In genomic region chr6:113755449-113756289, GRCh38 we compare ENCODE assay signal across 9 cellular contexts.
DNase-seq lines count a peak whose midpoint lies in the region; ATAC-seq and TF ChIP-seq lines count a peak whose summit lies in the region.
"Had no signal": no experiment of that assay in that cellular context is flagged by ENCODE, and none has a peak within 500 bp of the region (broad histone marks: within the 10 kb centered on the region; RNA-seq: fewer than 3 reads in every experiment).

No MANE protein-coding gene starts in this region.

- no peak overlapping the region for H3K27ac ChIP-seq in testis

- WGBS in testis, 2 donors: 87 to 93% methylated on average over 4 of the region's 4 CpGs

- H3K9me3 ChIP-seq in mucosa of descending colon (no peaks in the 10 kb centered on the region), testis (no peaks in the 10 kb centered on the region)

- no peaks in the 10 kb centered on the region for H3K4me1 ChIP-seq in mucosa of descending colon (ENCODE audit: low read depth)
- no peaks in the 10 kb centered on the region for H3K4me1 ChIP-seq in testis

- no peak for DNase-seq in mucosa of descending colon
- no peak for DNase-seq in NCI-H1105 (lab: John Stamatoyannopoulos, UW)
- no peak for DNase-seq in SK-N-DZ (ENCODE audit: low spot score)
- DNase-seq in testis: no peak
- DNase-seq in superior temporal gyrus (ENCODE audit: extremely low spot score): no peak
- DNase-seq: NCI-H510A treated with DMSO at 0.1 percent for 48 hours had no signal

- no peak for TF ChIP-seq POLR2A in testis (IDR thresholded peaks at IDR 0.05)

- H3K36me3 ChIP-seq in mucosa of descending colon (ENCODE audit: low read depth): no peaks in the 10 kb centered on the region
- H3K36me3 ChIP-seq in testis (ENCODE audit: low read depth, missing control alignments): no peaks in the 10 kb centered on the region

- no peak for TF ChIP-seq CTCF in mucosa of descending colon (IDR thresholded peaks at IDR 0.05)
- TF ChIP-seq CTCF in testis (IDR thresholded peaks at IDR 0.05): no peak

- ATAC-seq in GM18508 (IDR thresholded peaks at IDR 0.05; ENCODE audit: insufficient read depth, unreplicated experiment) (peak; percentile 70), GM21423 (IDR thresholded peaks at IDR 0.05; ENCODE audit: unreplicated experiment) (peak; percentile 84), HG03097 (IDR thresholded peaks at IDR 0.05; ENCODE audit: low FRiP score, unreplicated experiment) (peak; percentile 66), mucosa of descending colon (peak; percentile 40)

- H3K27me3 ChIP-seq in testis: no peaks in the 10 kb centered on the region

- H3K4me3 ChIP-seq in mucosa of descending colon (no peak overlapping the region), testis (no peak overlapping the region)

- intact Hi-C loops in mucosa of descending colon (cut with DNase I, micrococcal nuclease): no loop called here
- intact Hi-C loops in testis (cut with DNase I; ENCODE audit: low total_unique reads): no loop called here
